8 cellular contexts compared by ENCODE assay signal in genomic region chr5:168579206-168579986, GRCh38. TPM values are rescaled to one million over a fixed set of nuclear protein-coding genes. Genes with fewer than 3 reads are reported as not detected.
DNase-seq lines count a peak whose midpoint lies in the region; ATAC-seq and TF ChIP-seq lines count a peak whose summit lies in the region.

TSS of gene PANK3 (minus strand) at chr5:168579368. CDS start at chr5:168579283, 85 bp downstream.

- in situ Hi-C loops in SK-MEL-5 (cut with HindIII; ENCODE audit: low pct_unique_long_range_greater_than_20kb, low sequenced_read_pairs) = no loop called here

- H3K27ac Mint-ChIP-seq in neural progenitor cell = peak within 1 kb of the TSS; percentile 99

- CTCF ChIA-PET in HEK293T (lab: Yijun Ruan, JAX) = no interaction called here

- peaks cover 42% of the 10 kb centered on the region for H4K20me1 ChIP-seq in neural progenitor cell (ENCODE audit: low read depth)

- peak; percentile 4 for TF ChIP-seq CTCF in foreskin keratinocyte (conservative IDR thresholded peaks at IDR 0.05)
- no peak for TF ChIP-seq CTCF in neural progenitor cell (IDR thresholded peaks at IDR 0.05)

- peaks cover 34% of the 10 kb centered on the region for H3K36me3 Mint-ChIP-seq in neural progenitor cell

- H3K27ac ChIP-seq in foreskin keratinocyte (peak within 1 kb of the TSS; percentile 93), neural progenitor cell (peak within 1 kb of the TSS; percentile 96)

- ATAC-seq in foreskin keratinocyte = peak; percentile 97

- H3K9ac ChIP-seq in neural progenitor cell = peak within 1 kb of the TSS; percentile 94

- H3K4me2 ChIP-seq in neural progenitor cell = peak within 1 kb of the TSS; percentile 92

- peaks cover 5% of the 10 kb centered on the region for H3K27me3 Mint-ChIP-seq in neural progenitor cell (ENCODE audit: insufficient read depth, low read depth)

- peak; percentile 94 for DNase-seq in GF-D8 (lab: John Stamatoyannopoulos, UW)
- peak; percentile 99 for DNase-seq in HEK293T (ENCODE audit: extremely low spot score)
- DNase-seq in MV-4-11 (lab: John Stamatoyannopoulos, UW) = peak; percentile 99
- DNase-seq in SK-MEL-5 (ENCODE audit: low read depth, low spot score) = peak; percentile 98
- peak; percentile 98 for DNase-seq in activated naive CD4-positive, alpha-beta T cell treated with Interleukin-2 at 50 U/mL for 16 hours
- peak; percentile 97 to 98 for DNase-seq in foreskin keratinocyte
- peak; percentile 99 for DNase-seq in neural progenitor cell (ENCODE audit: low spot score)
- peak; percentile 98 for DNase-seq in stromal cell of bone marrow (ENCODE audit: low read depth)

- peaks cover 11% of the 10 kb centered on the region for H3F3A ChIP-seq in neural progenitor cell (ENCODE audit: low read depth)

- peaks cover 48% of the 10 kb centered on the region for H3K79me2 ChIP-seq in neural progenitor cell (ENCODE audit: low read depth)

- no peaks in the 10 kb centered on the region for H3K9me3 ChIP-seq in neural progenitor cell (ENCODE audit: low read depth)

- peaks cover 5% of the 10 kb centered on the region for H3K36me3 ChIP-seq in neural progenitor cell

- H3K4me1 Mint-ChIP-seq in neural progenitor cell = peaks cover 26% of the 10 kb centered on the region

- H3K4me1 ChIP-seq in foreskin keratinocyte (peaks cover 17% of the 10 kb centered on the region), neural progenitor cell (peaks cover 23% of the 10 kb centered on the region)

- peak within 1 kb of the TSS; percentile 99 for H3K4me3 Mint-ChIP-seq in neural progenitor cell

- H3K9me3 Mint-ChIP-seq in neural progenitor cell = peaks cover 20% of the 10 kb centered on the region

- peak within 1 kb of the TSS; percentile 58 for H2AFZ ChIP-seq in neural progenitor cell (replicated peaks)

- peak within 1 kb of the TSS; percentile 97 for H3K4me3 ChIP-seq in neural progenitor cell

- no peaks in the 10 kb centered on the region for H3K27me3 ChIP-seq in foreskin keratinocyte
- no peaks in the 10 kb centered on the region for H3K27me3 ChIP-seq in neural progenitor cell

- POLR2A ChIA-PET in HEK293T (lab: Yijun Ruan, JAX) = interaction anchor here (0.6 to 1.9 kb wide), 15 partner anchors 11 to 1006 kb away, joined by 3 to 28 read pairs (median 4); no protein-coding TSS in a partner anchor

TF ChIP-seq in HEK293T, 16 proteins besides CTCF, POLR2A, EP300 and RAD21:
- TF ChIP-seq L3MBTL2 (conservative IDR thresholded peaks at IDR 0.05) = peak; percentile 76; the same call in 1 of the 2 replicates
- TF ChIP-seq SUZ12 (IDR thresholded peaks at IDR 0.05) = no peak; the same call in 1 of the 2 replicates
- TF ChIP-seq FOXM1 (IDR thresholded peaks at IDR 0.05; ENCODE audit: borderline replicate concordance) = peak; percentile 96
- peak; percentile 61 for TF ChIP-seq ELF4 (IDR thresholded peaks at IDR 0.05)
- no peak for TF ChIP-seq NFRKB (IDR thresholded peaks at IDR 0.05)
- TF ChIP-seq ZNF384 (IDR thresholded peaks at IDR 0.05) = no peak
- TF ChIP-seq FOXA1 (IDR thresholded peaks at IDR 0.05) = no peak
- TF ChIP-seq LEF1 (IDR thresholded peaks at IDR 0.05; ENCODE audit: borderline replicate concordance) = peak; percentile 91; the same call in 1 of the 2 replicates
- no peak for TF ChIP-seq CTBP1 (IDR thresholded peaks at IDR 0.05; ENCODE audit: borderline replicate concordance)
- TF ChIP-seq ARNT (IDR thresholded peaks at IDR 0.05) = no peak
- peak; percentile 74 for TF ChIP-seq PKNOX1 (IDR thresholded peaks at IDR 0.05)
- TF ChIP-seq HDGF (IDR thresholded peaks at IDR 0.05; ENCODE audit: borderline replicate concordance) = peak; percentile 97; the same call in 1 of the 2 replicates
- no peak for TF ChIP-seq BHLHE40 (IDR thresholded peaks at IDR 0.05; ENCODE audit: borderline replicate concordance)
- TF ChIP-seq FOXK2 (IDR thresholded peaks at IDR 0.05) = no peak
- no peak for TF ChIP-seq TARDBP (IDR thresholded peaks at IDR 0.05)
- TF ChIP-seq SP1 (IDR thresholded peaks at IDR 0.05) = no peak

RNA-seq across cellular contexts. Expression of gene PANK3, which starts in this region (rescaled TPM):
- 48.8 and 49.0 TPM in 2 replicates for total RNA-seq in SK-MEL-5 (2014; rRNA removed; shearing (Covaris generic))
- polyA plus RNA-seq in SK-MEL-5 (2015; cell fraction: cytosol; rRNA removed) = 18.4 and 25.5 TPM in 2 replicates
- polyA plus RNA-seq in SK-MEL-5 (2015; cell fraction: nucleus; rRNA removed) = 26.3 and 29.3 TPM in 2 replicates
- 42.2 and 44.5 TPM in 2 replicates for total RNA-seq in foreskin keratinocyte
- 11.1 and 15.8 TPM in 2 replicates for polyA plus RNA-seq in foreskin keratinocyte
- total RNA-seq in neural progenitor cell (ENCODE audit: low replicate concordance) = 81.5 and 117 TPM in 2 replicates

Comparison
In these comparisons a context has a peak if more than half of its experiments do, and no peak if none do; other contexts are left out.
1. Peak in every context shown above with its lines: DNase-seq, ATAC-seq, H3K4me3 ChIP-seq and H3K27ac ChIP-seq.